Comparison of ENCODE assay signal across 8 cellular contexts in genomic region chr11:78417888-78418583, GRCh38. TPM values are rescaled to one million over a fixed set of nuclear protein-coding genes. Genes with fewer than 3 reads are reported as not detected.
A peak's percentile ranks its signal among the peaks of the same experiment; 100 is the strongest.
DNase-seq lines count a peak whose midpoint lies in the region; ATAC-seq, FAIRE-seq and TF ChIP-seq lines count a peak whose summit lies in the region.

No MANE protein-coding gene starts in this region.

- TF ChIP-seq EP300 in HepG2 (IDR thresholded peaks at IDR 0.05; ENCODE audit: low read depth in 2 of 2, low read length in 2 of 2) = 0 out of 4 replicates have a peak, but pooled peaks of 1 of the 2 experiments have one; percentile 5
- TF ChIP-seq EP300 in HepG2 (CRISPR knock-in tag; IDR thresholded peaks at IDR 0.05; ENCODE audit: borderline replicate concordance) = no peak

- WGBS in HepG2 (ENCODE audit: low lambda C conversion rate) = 3% methylated on average over 10 of the region's 68 CpGs

- POLR2A ChIA-PET in A673 (lab: Charles Lee; ENCODE audit: low non-redundant PET) (no interaction called here), HepG2 (lab: Yijun Ruan, JAX) (interaction anchor here (0.6 to 1.1 kb wide), 2 partner anchors 190 to 231 kb away, joined by 3 read pairs; no protein-coding TSS in a partner anchor)

- H2AFZ ChIP-seq in HepG2 (ENCODE audit: low read length) = no peak overlapping the region

- BruUV-seq in A673 (replicated peaks; lab: Mats Ljungman, UMichigan) (TSS peak; percentile 75), HepG2 (replicated peaks; lab: Mats Ljungman, UMichigan) (TSS peak; percentile 83)

- CTCF ChIA-PET in A673 (lab: Charles Lee) (interaction anchor here (1.2 kb wide), 1 partner anchor 146 kb away, joined by 5 read pairs; no protein-coding TSS in a partner anchor), HepG2 (lab: Yijun Ruan, JAX; ENCODE audit: low intra/inter-chr PET ratio, low total read pairs) (no interaction called here)

- H3K4me1 ChIP-seq in A673 (ENCODE audit: insufficient read depth, low read length, poor library complexity, severe bottlenecking) = peaks cover 52% of the 10 kb centered on the region
- peaks cover 41% of the 10 kb centered on the region for H3K4me1 ChIP-seq in HepG2 (ENCODE audit: insufficient read depth, low read length)

- peak overlapping the region; percentile 100 for H3K4me2 ChIP-seq in HepG2 (ENCODE audit: low read depth, low read length)

- H3K4me3 ChIP-seq in A673 (ENCODE audit: low read depth, low read length, poor library complexity, severe bottlenecking) = peak overlapping the region; percentile 75
- H3K4me3 ChIP-seq in HepG2 (replicated peaks in 1 of 3; ENCODE audit: insufficient read depth in 1 of 3, low read depth in 2 of 3, low read length in 3 of 3) = peak overlapping the region; percentile 64 to 81 (median 71)

- no peaks in the 10 kb centered on the region for H4K20me1 ChIP-seq in HepG2 (ENCODE audit: insufficient read depth, low read length)

- TF ChIP-seq RAD21 in HepG2 (CRISPR knock-in tag; IDR thresholded peaks at IDR 0.05) = peak; percentile 56

- TF ChIP-seq CTCF in A673 (conservative IDR thresholded peaks at IDR 0.05; ENCODE audit: low read depth, low read length) (no peak), HepG2 (CRISPR knock-in tag; IDR thresholded peaks at IDR 0.05) (peak; percentile 15; the same call in 1 of the 2 replicates)

- FAIRE-seq in HepG2 (lab: Jason Lieb, UNC) = no peak

- peak; percentile 94 for DNase-seq in A673 (ENCODE audit: low spot score)
- DNase-seq in NCI-H345 (lab: John Stamatoyannopoulos, UW) = peak; percentile 93
- DNase-seq in activated CD4-positive, alpha-beta T cell treated with anti-CD3 and anti-CD28 coated beads for 48 hours = peak; percentile 76
- DNase-seq in dedifferentiated amniotic fluid mesenchymal stem cell (ENCODE audit: extremely low spot score) = peak; percentile 64
- DNase-seq in HepG2 (ENCODE audit: low spot score) = peak; percentile 66
- peak; percentile 47 to 70 for DNase-seq in stimulated activated CD4-positive, alpha-beta T cell treated with anti-CD3 and anti-CD28 coated beads, Interleukin-2, amount 100 ng/mL, for 48 hours

- intact Hi-C loops in A673 (cut with micrococcal nuclease; ENCODE audit: unreplicated experiment) (loop anchor here (1.0 to 10.0 kb wide), 2 partner anchors 63 to 146 kb away; no protein-coding TSS in a partner anchor), HepG2 (cut with micrococcal nuclease; ENCODE audit: unreplicated experiment) (loop anchor here (1.0 to 2.0 kb wide), 3 partner anchors 107 to 215 kb away; no protein-coding TSS in a partner anchor)

- H3K9me3 ChIP-seq in A673 (ENCODE audit: low read depth, low read length, poor library complexity, severe bottlenecking) = no peaks in the 10 kb centered on the region
- no peaks in the 10 kb centered on the region for H3K9me3 ChIP-seq in HepG2 (ENCODE audit: low read length)

- in situ Hi-C loops in HepG2 (cut with HindIII; ENCODE audit: extremely low pct_ligation_motif_present, low pct_unique_long_range_greater_than_20kb) = loop anchor here (5.0 kb wide), 1 partner anchor 191 kb away; no protein-coding TSS in a partner anchor

- ATAC-seq in GM18520 (IDR thresholded peaks at IDR 0.05; ENCODE audit: unreplicated experiment) = peak; percentile 59
- peak; percentile 42 for ATAC-seq in HG03097 (IDR thresholded peaks at IDR 0.05; ENCODE audit: low FRiP score, unreplicated experiment)
- peak; percentile 68 for ATAC-seq in HepG2

- TF ChIP-seq POLR2A in HepG2 (IDR thresholded peaks at IDR 0.05; ENCODE audit: insufficient read depth in 1 of 2, low read depth in 2 of 2, low read length in 2 of 2) = peak in 1 of 2 experiments; percentile 47; a peak in 3 of 4 replicates

- no peaks in the 10 kb centered on the region for H3K36me3 ChIP-seq in A673 (ENCODE audit: insufficient read depth, low read length, poor library complexity, severe bottlenecking)
- no peaks in the 10 kb centered on the region for H3K36me3 ChIP-seq in HepG2 (replicated peaks in 1 of 2; ENCODE audit: control insufficient read depth in 1 of 2, insufficient read depth in 2 of 2, low read length in 2 of 2)

- H3K9ac ChIP-seq in HepG2 (ENCODE audit: insufficient read depth, low read depth, low read length) = peak overlapping the region; percentile 69

- H3K27ac ChIP-seq in A673 (ENCODE audit: low read depth, low read length, poor library complexity, severe bottlenecking) (peak overlapping the region; percentile 74), HepG2 (ENCODE audit: extremely low read length, insufficient read depth, low read length) (peak overlapping the region; percentile 62)

- H3K27me3 ChIP-seq in A673 (replicated peaks; ENCODE audit: insufficient read depth, low read depth, low read length, poor library complexity) (no peaks in the 10 kb centered on the region), HepG2 (ENCODE audit: control insufficient read depth in 1 of 2, insufficient read depth in 2 of 2, low read length in 2 of 2) (no peaks in the 10 kb centered on the region)

- H3K79me2 ChIP-seq in HepG2 (ENCODE audit: insufficient read depth, low read length) = peaks cover 24% of the 10 kb centered on the region

TF ChIP-seq in HepG2, 621 proteins besides CTCF, POLR2A, EP300 and RAD21 (continues in another document):
- TF ChIP-seq SALL2 (CRISPR knock-in tag; IDR thresholded peaks at IDR 0.05) = peak; percentile 27; the same call in 1 of the 2 replicates
- peak; percentile 26; the same call in 1 of the 2 replicates for TF ChIP-seq ZSCAN12 (CRISPR knock-in tag; IDR thresholded peaks at IDR 0.05)
- TF ChIP-seq RFX1 (IDR thresholded peaks at IDR 0.05) = no peak
- no peak for TF ChIP-seq KLF12 (CRISPR knock-in tag; IDR thresholded peaks at IDR 0.05; ENCODE audit: borderline replicate concordance)
- peak; percentile 95; the same call in 1 of the 2 replicates for TF ChIP-seq ZNF383 (CRISPR knock-in tag; IDR thresholded peaks at IDR 0.05; ENCODE audit: borderline replicate concordance)
- TF ChIP-seq MTF2 (CRISPR knock-in tag; IDR thresholded peaks at IDR 0.05; ENCODE audit: borderline replicate concordance) = no peak
- no peak for TF ChIP-seq LRRFIP1 (CRISPR knock-in tag; conservative IDR thresholded peaks at IDR 0.05)
- TF ChIP-seq HMGXB4 (CRISPR knock-in tag; IDR thresholded peaks at IDR 0.05; ENCODE audit: borderline replicate concordance in 1 of 2, low read depth in 1 of 2) = peak in 1 of 2 experiments; percentile 49; a peak in 1 of 4 replicates
- TF ChIP-seq ZNF788 (CRISPR knock-in tag; IDR thresholded peaks at IDR 0.05; ENCODE audit: borderline replicate concordance) = 0 out of 2 replicates have a peak, but pooled peaks have one; percentile 19

RNA-seq across cellular contexts. Expression of gene GAB2, which starts 0.4 kb away (rescaled TPM):
- 21.5 and 29.9 TPM in 2 replicates for total RNA-seq in A673 (2021)
- total RNA-seq in HepG2 (2016; rRNA removed; fragmentation: Illumina TruSeq; extraction: Trizol) = 3.2 and 4.1 TPM in 2 replicates
- 0.35 and 0.40 TPM in 2 replicates for total RNA-seq in HepG2 (2016; cell fraction: cytosol; rRNA removed; fragmentation: Illumina TruSeq; extraction: Trizol; ENCODE audit: low read depth)
- 2.7 and 3.2 TPM in 2 replicates for total RNA-seq in HepG2 (2016; cell fraction: insoluble cytoplasmic fraction; rRNA removed; fragmentation: Illumina TruSeq; extraction: Trizol)
- 1.6 and 1.7 TPM in 2 replicates for total RNA-seq in HepG2 (2016; cell fraction: membrane; rRNA removed; fragmentation: Illumina TruSeq; extraction: Trizol)
- 3.4 and 4.6 TPM in 2 replicates for total RNA-seq in HepG2 (2016; cell fraction: nucleus; rRNA removed; fragmentation: Illumina TruSeq; extraction: Trizol)
- polyA plus RNA-seq in HepG2 (2011; rRNA removed) = 7.9 and 8.6 TPM in 2 replicates
- 4.7 and 5.6 TPM in 2 replicates for polyA plus RNA-seq in HepG2 (2011; cell fraction: cytosol; rRNA removed)
- polyA plus RNA-seq in HepG2 (2011; cell fraction: nucleus; rRNA removed) = 11.5 and 11.7 TPM in 2 replicates
- polyA plus RNA-seq in HepG2 (2012) = 9.4 and 12.0 TPM in 2 replicates
- polyA plus RNA-seq in HepG2 (2016; cell fraction: cytosol; fragmentation: Illumina TruSeq; extraction: Trizol; ENCODE audit: low read depth) = 0.11 and 0.16 TPM in 2 replicates
- polyA plus RNA-seq in HepG2 (2016; cell fraction: insoluble cytoplasmic fraction; fragmentation: Illumina TruSeq; extraction: Trizol; ENCODE audit: low read depth) = 2.2 TPM in 2 replicates
- polyA plus RNA-seq in HepG2 (2016; cell fraction: membrane; fragmentation: Illumina TruSeq; extraction: Trizol; ENCODE audit: low read depth) = 0.73 and 0.90 TPM in 2 replicates
- polyA plus RNA-seq in HepG2 (2016; cell fraction: nucleus; fragmentation: Illumina TruSeq; extraction: Trizol; ENCODE audit: insufficient read depth, low read depth) = 3.2 and 4.9 TPM in 2 replicates
- polyA minus RNA-seq in HepG2 (2011; rRNA and poly(A)+ RNA removed; ENCODE audit: low replicate concordance) = 10.0 and 14.5 TPM in 2 replicates
- polyA minus RNA-seq in HepG2 (2011; cell fraction: cytosol; rRNA and poly(A)+ RNA removed) = 5.8 and 6.6 TPM in 2 replicates
- polyA minus RNA-seq in HepG2 (2011; cell fraction: nucleus; rRNA and poly(A)+ RNA removed) = 11.7 and 15.5 TPM in 2 replicates

Comparison
In these comparisons a context has a peak if more than half of its experiments do, and no peak if none do; other contexts are left out.
1. Peak in every context shown above with its lines: DNase-seq, ATAC-seq, H3K4me3 ChIP-seq and H3K27ac ChIP-seq.